9 cellular contexts compared by ENCODE assay signal in genomic region chr20:57432874-57433491, GRCh38. TPM values are rescaled to one million over a fixed set of nuclear protein-coding genes. Genes with fewer than 3 reads are reported as not detected.
DNase-seq lines count a peak whose midpoint lies in the region; ATAC-seq and TF ChIP-seq lines count a peak whose summit lies in the region.
"Had no signal": no experiment of that assay in that cellular context is flagged by ENCODE, and none has a peak within 500 bp of the region (broad histone marks: within the 10 kb centered on the region; RNA-seq: fewer than 3 reads in every experiment).

No MANE protein-coding gene starts in this region.

- H3K79me2 ChIP-seq in OCI-LY3 (ENCODE audit: low read length): no peaks in the 10 kb centered on the region

- ATAC-seq in GM18873 (IDR thresholded peaks at IDR 0.05; ENCODE audit: low FRiP score, unreplicated experiment) (peak; percentile 81), HG02970 (IDR thresholded peaks at IDR 0.05; ENCODE audit: low FRiP score, unreplicated experiment) (peak; percentile 66), mucosa of descending colon (peak; percentile 88), upper lobe of right lung (peak; percentile 83)
- ATAC-seq: Panc1 had no signal

- H3K36me3 ChIP-seq in OCI-LY3 (replicated peaks; ENCODE audit: low read depth, low read length): no peaks in the 10 kb centered on the region
- H3K36me3 ChIP-seq in mucosa of descending colon (ENCODE audit: low read depth): no peaks in the 10 kb centered on the region
- H3K36me3 ChIP-seq in upper lobe of right lung: no peaks in the 10 kb centered on the region

- H3K4me3 ChIP-seq in OCI-LY3 (ENCODE audit: low read length): peak overlapping the region; percentile 8; the same call in 1 of the 2 replicates
- no peak overlapping the region for H3K4me3 ChIP-seq in mucosa of descending colon
- H3K4me3 ChIP-seq in upper lobe of right lung: no peak overlapping the region

- no peaks in the 10 kb centered on the region for H4K20me1 ChIP-seq in OCI-LY3 (ENCODE audit: insufficient read depth, low read length)

- H3K4me1 ChIP-seq in OCI-LY3 (ENCODE audit: low read length) (peaks cover 41% of the 10 kb centered on the region), mucosa of descending colon (ENCODE audit: low read depth) (peaks cover 19% of the 10 kb centered on the region), upper lobe of right lung (peaks cover 25% of the 10 kb centered on the region)

- H3K27ac ChIP-seq in OCI-LY3 (ENCODE audit: low read length) (peak overlapping the region; percentile 68), upper lobe of right lung (no peak overlapping the region)

- peak; percentile 73 to 78 for DNase-seq in activated T-cell treated with anti-CD3 and anti-CD28 coated beads, Interleukin-2, amount 50 U/mL, for 48 hours
- DNase-seq in mucosa of descending colon (peak; percentile 82 to 91 (median 86)), upper lobe of right lung (peak; percentile 86), superior temporal gyrus (ENCODE audit: extremely low spot score) (no peak), pons (ENCODE audit: low spot score) (no peak)

- intact Hi-C loops in mucosa of descending colon (cut with DNase I, micrococcal nuclease) (no loop called here), upper lobe of right lung (cut with DNase I) (no loop called here)

- no peak for TF ChIP-seq CTCF in OCI-LY3 (IDR thresholded peaks at IDR 0.05; ENCODE audit: low read depth, low read length)
- TF ChIP-seq CTCF in mucosa of descending colon (IDR thresholded peaks at IDR 0.05): no peak
- no peak for TF ChIP-seq CTCF in upper lobe of right lung (IDR thresholded peaks at IDR 0.05)

- peak overlapping the region; percentile 58 for H3K4me2 ChIP-seq in OCI-LY3 (ENCODE audit: low read length)

- peaks cover 25% of the 10 kb centered on the region for H3K27me3 ChIP-seq in OCI-LY3 (ENCODE audit: low read depth, low read length)
- no peaks in the 10 kb centered on the region for H3K27me3 ChIP-seq in upper lobe of right lung

- peak overlapping the region; percentile 48 for H2AFZ ChIP-seq in OCI-LY3 (ENCODE audit: low read depth, low read length)

- H3K9ac ChIP-seq in OCI-LY3 (ENCODE audit: low read length): peak overlapping the region; percentile 54

- H3K9me3 ChIP-seq in OCI-LY3 (ENCODE audit: insufficient read depth, low read length): no peaks in the 10 kb centered on the region
- H3K9me3 ChIP-seq in mucosa of descending colon: no peaks in the 10 kb centered on the region
- H3K9me3 ChIP-seq in upper lobe of right lung: no peaks in the 10 kb centered on the region

RNA-seq across cellular contexts. Expression of gene RBM38, which starts 41.8 kb away (rescaled TPM):
- 10 to 100 TPM; 29.5 to 85.5 (median 36.8) TPM for total RNA-seq in mucosa of descending colon
- total RNA-seq in upper lobe of right lung: 13.4 TPM

Comparison
In these comparisons a context has a peak if more than half of its experiments do, and no peak if none do; other contexts are left out.
1. DNase-seq: peak in activated T-cell treated with anti-CD3 and anti-CD28 coated beads, Interleukin-2, amount 50 U/mL, for 48 hours (2 of 2), mucosa of descending colon (3 of 3) and upper lobe of right lung (single experiment); none in superior temporal gyrus (single experiment) and pons (single experiment).
2. Peak in every context shown above with its lines, with median percentiles within 50 percentile points of each other: ATAC-seq.